ENCODE assay signal across 8 cellular contexts in genomic region chr2:224585205-224586088, GRCh38. TPM values are rescaled to one million over a fixed set of nuclear protein-coding genes. Genes with fewer than 3 reads are reported as not detected.
DNase-seq lines count a peak whose midpoint lies in the region; ATAC-seq and TF ChIP-seq lines count a peak whose summit lies in the region.

CUL3 (minus strand) TSS chr2:224585363; CDS start chr2:224585009, 354 bp downstream.

- intact Hi-C loops in T-helper 2 cell treated with Interferon-gamma antibody and Interleukin-4, amounts not matched to agents 100 ng/mL and 5 ng/mL, for 36 hours (cut with micrococcal nuclease) = loop anchor here (1.0 to 10.0 kb wide), 10 partner anchors 17 to 1929 kb away; partner anchors contain the start of genes ACSL3, DOCK10, FARSB and MRPL44
- intact Hi-C loops in right cardiac atrium (cut with DNase I) = no loop called here
- intact Hi-C loops in vagina (cut with DNase I) = no loop called here

- no peaks in the 10 kb centered on the region for H3K9me3 ChIP-seq in right cardiac atrium (ENCODE audit: control insufficient read depth, low read length)
- H3K9me3 ChIP-seq in vagina = no peaks in the 10 kb centered on the region

- ATAC-seq in GM18499 (IDR thresholded peaks at IDR 0.05; ENCODE audit: insufficient read depth, unreplicated experiment) (peak; percentile 67), HG02943 (IDR thresholded peaks at IDR 0.05; ENCODE audit: low read depth, unreplicated experiment) (peak; percentile 80), right cardiac atrium (peak; percentile 98)

- H3K4me3 ChIP-seq in right cardiac atrium (ENCODE audit: low read length) (peak within 1 kb of the TSS; percentile 92), vagina (peak within 1 kb of the TSS; percentile 67 to 85)

- H3K36me3 ChIP-seq in vagina = no peaks in the 10 kb centered on the region

- under 1% methylated on average over 68 of the region's 68 CpGs for WGBS in right cardiac atrium

- H3K4me1 ChIP-seq in right cardiac atrium (ENCODE audit: control insufficient read depth, insufficient read depth, low read length) (peaks cover 3% of the 10 kb centered on the region), vagina (peaks cover 33% of the 10 kb centered on the region)

- H3K27ac ChIP-seq in right cardiac atrium (ENCODE audit: low read length) (peak within 1 kb of the TSS; percentile 69), vagina (peak within 1 kb of the TSS; percentile 91)

- peak in 1 of 2 donors; percentile 90 for TF ChIP-seq POLR2A in vagina (IDR thresholded peaks at IDR 0.05)

- TF ChIP-seq CTCF in vagina (IDR thresholded peaks at IDR 0.05) = no peak

- DNase-seq in NCI-H187 treated with DMSO at 0.1 percent for 48 hours (lab: John Stamatoyannopoulos, UW) = peak; percentile 89
- DNase-seq in anterior cingulate cortex (lab: John Stamatoyannopoulos, UW) = peak; percentile 83 to 100 (median 99)
- peak; percentile 99 to 100 (median 99) for DNase-seq in right cardiac atrium
- DNase-seq in putamen (ENCODE audit: low spot score) = peak; percentile 99
- peak; percentile 100 for DNase-seq in vagina (ENCODE audit: extremely low spot score in 2 of 2)

- H3K27me3 ChIP-seq in right cardiac atrium (ENCODE audit: control insufficient read depth, insufficient read depth) (no peaks in the 10 kb centered on the region), vagina (no peaks in the 10 kb centered on the region)

RNA-seq across cellular contexts. Expression of gene CUL3, which starts in this region (rescaled TPM):
- total RNA-seq in T-helper 2 cell treated with Interferon-gamma antibody and Interleukin-4, amounts not matched to agents 100 ng/mL and 5 ng/mL, for 36 hours = 79.0 TPM in 2 replicates
- total RNA-seq in right cardiac atrium (10 to 100 TPM; 61.2 to 72.4 (median 65.2) TPM), vagina (65.3 TPM)
- polyA plus RNA-seq in right cardiac atrium = 71.6 TPM

Comparison
In these comparisons a context has a peak if more than half of its experiments do, and no peak if none do; other contexts are left out.
1. Peak in every context shown above with its lines: DNase-seq, ATAC-seq, H3K4me3 ChIP-seq and H3K27ac ChIP-seq.